Comparison of ENCODE assay signal across 1 cellular context in the genomic region with DNA sequence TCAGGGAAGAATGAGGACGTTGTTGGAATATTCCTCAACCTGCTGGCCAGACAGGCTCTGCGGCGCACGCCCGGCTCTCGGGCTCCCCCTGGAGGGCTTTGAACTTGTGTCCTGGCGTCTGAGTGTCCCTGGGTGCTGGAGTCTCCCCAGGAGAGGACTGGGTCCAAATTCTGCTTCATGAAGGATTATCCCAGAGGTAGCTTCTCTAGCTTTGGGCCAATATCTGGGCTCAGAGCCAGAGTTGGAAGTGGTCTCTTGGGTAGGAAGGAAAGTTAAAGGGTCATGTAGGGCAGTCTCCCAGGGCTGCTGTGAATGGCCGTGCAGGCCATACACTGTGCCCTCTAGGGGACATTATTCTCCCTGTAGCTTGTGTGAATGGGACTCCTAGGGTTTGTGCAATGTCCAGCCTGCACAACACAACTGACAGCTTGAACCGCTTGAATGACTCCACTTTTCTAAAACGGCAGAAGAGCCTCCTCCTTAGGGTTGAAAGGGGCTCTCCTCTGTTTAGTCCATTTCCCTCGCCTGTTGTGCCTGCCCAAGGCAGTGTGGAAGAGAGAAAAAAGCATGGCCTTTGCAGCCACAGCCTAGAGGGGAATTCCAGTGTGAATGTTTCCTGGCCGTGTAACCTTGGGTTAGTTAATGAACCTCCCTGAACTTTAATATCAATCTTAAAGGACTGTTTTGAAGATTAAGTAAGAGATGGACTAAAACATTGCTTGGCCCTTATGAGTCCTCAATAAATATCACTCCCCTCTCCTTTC.
TF ChIP-seq lines count a peak whose summit lies in the region.

No MANE protein-coding gene starts in this region.

TF ChIP-seq in GM23338, 12 proteins besides CTCF, POLR2A, EP300 and RAD21:
- TF ChIP-seq ZNF462 (CRISPR knock-in tag; IDR thresholded peaks at IDR 0.05) (no peak), ZNF331 (CRISPR knock-in tag; IDR thresholded peaks at IDR 0.05; ENCODE audit: low read depth) (no peak)
